In genomic region chr6:28922004-28922840, GRCh38 we compare ENCODE assay signal across 8 cellular contexts. TPM values are rescaled to one million over a fixed set of nuclear protein-coding genes. Genes with fewer than 3 reads are reported as not detected.
DNase-seq lines count a peak whose midpoint lies in the region; ATAC-seq and TF ChIP-seq lines count a peak whose summit lies in the region.

No MANE protein-coding gene starts in this region.

- CTCF ChIA-PET in activated CD4-positive, alpha-beta T cell treated with anti-CD3 and anti-CD28 coated beads for 36 hours (lab: Charles Lee), result interaction anchor here (0.6 to 3.1 kb wide), 8 partner anchors 14 to 1050 kb away, joined by 3 to 28 read pairs (median 4); no protein-coding TSS in a partner anchor

- TF ChIP-seq CTCF in endodermal cell (conservative IDR thresholded peaks at IDR 0.05), result no peak
- TF ChIP-seq CTCF in nephron (IDR thresholded peaks at IDR 0.05; ENCODE audit: unreplicated experiment in 3 of 3), result no peak

- POLR2A ChIA-PET in activated CD4-positive, alpha-beta T cell treated with anti-CD3 and anti-CD28 coated beads for 36 hours (lab: Charles Lee), result interaction anchor here (0.6 to 2.3 kb wide), 5 partner anchors 10 to 94 kb away, joined by 3 to 10 read pairs (median 3); no protein-coding TSS in a partner anchor

- H3K36me3 ChIP-seq in endodermal cell (ENCODE audit: control insufficient read depth, insufficient read depth, low read length), result peaks cover 45% of the 10 kb centered on the region

- peak overlapping the region; percentile 88 for H3K27ac Mint-ChIP-seq in activated CD4-positive, alpha-beta T cell treated with anti-CD3 and anti-CD28 coated beads for 36 hours
- H3K27ac Mint-ChIP-seq in endodermal cell (peak overlapping the region; percentile 92), nephron (peak overlapping the region; percentile 93 to 98 (median 95))

- H3K9ac ChIP-seq in endodermal cell (ENCODE audit: extremely low read depth, low read length, poor library complexity, severe bottlenecking), result peak overlapping the region; percentile 85

- 60 to 69% methylated on average over 7 to 10 of the region's 10 CpGs for WGBS in endodermal cell (ENCODE audit: insufficient coverage in 1 of 2, insufficient read length in 1 of 2), 2 experiments

- no peaks in the 10 kb centered on the region for H3K4me1 ChIP-seq in endodermal cell (ENCODE audit: control insufficient read depth, insufficient read depth, low read length)

- DNase-seq in activated CD4-positive, alpha-beta T cell treated with anti-CD3 and anti-CD28 coated beads for 36 hours, result peak; percentile 52
- no peak for DNase-seq in activated CD4-positive, alpha-beta T cell treated with anti-CD3 and anti-CD28 coated beads for 1 hour
- DNase-seq in endodermal cell (no peak), NCI-H524 treated with DMSO at 0.1 percent for 48 hours (lab: John Stamatoyannopoulos, UW) (no peak), COLO829 (ENCODE audit: low spot score) (no peak)

- H3K9me3 ChIP-seq in endodermal cell (ENCODE audit: control insufficient read depth, low read length), result no peaks in the 10 kb centered on the region

- intact Hi-C loops in activated CD4-positive, alpha-beta T cell treated with anti-CD3 and anti-CD28 coated beads for 36 hours (cut with DNase I, micrococcal nuclease), result loop anchor here (1.0 to 2.0 kb wide), 3 partner anchors 55 to 95 kb away; no protein-coding TSS in a partner anchor

- peak; percentile 57 for ATAC-seq in activated CD4-positive, alpha-beta T cell treated with anti-CD3 and anti-CD28 coated beads for 36 hours
- peak; percentile 5 for ATAC-seq in SK-N-SH treated with all-trans-retinoic acid at 6 μM for 48 hours
- ATAC-seq in HG03457 (IDR thresholded peaks at IDR 0.05; ENCODE audit: unreplicated experiment), result no peak

- H3K27ac ChIP-seq in endodermal cell (ENCODE audit: low read depth, low read length), result no peak overlapping the region

- no peaks in the 10 kb centered on the region for H3K27me3 Mint-ChIP-seq in activated CD4-positive, alpha-beta T cell treated with anti-CD3 and anti-CD28 coated beads for 36 hours
- H3K27me3 Mint-ChIP-seq in endodermal cell (ENCODE audit: insufficient read depth), result no peaks in the 10 kb centered on the region
- no peaks in the 10 kb centered on the region for H3K27me3 Mint-ChIP-seq in nephron (ENCODE audit: low read depth)

- H3K27me3 ChIP-seq in endodermal cell (ENCODE audit: control insufficient read depth, insufficient read depth, low read length, poor library complexity, severe bottlenecking), result no peaks in the 10 kb centered on the region

- H3K4me3 ChIP-seq in endodermal cell (ENCODE audit: low read length), result peak overlapping the region; percentile 98

- H3K36me3 Mint-ChIP-seq in activated CD4-positive, alpha-beta T cell treated with anti-CD3 and anti-CD28 coated beads for 36 hours (ENCODE audit: low read depth), result peaks cover 49% of the 10 kb centered on the region
- peaks cover 49% of the 10 kb centered on the region for H3K36me3 Mint-ChIP-seq in endodermal cell (ENCODE audit: low read depth)
- H3K36me3 Mint-ChIP-seq in nephron (ENCODE audit: low read depth), result peaks cover 48% of the 10 kb centered on the region

- peaks cover 41% of the 10 kb centered on the region for H3K4me1 Mint-ChIP-seq in activated CD4-positive, alpha-beta T cell treated with anti-CD3 and anti-CD28 coated beads for 36 hours
- H3K4me1 Mint-ChIP-seq in endodermal cell (peaks cover 16% of the 10 kb centered on the region), nephron (peaks cover 24% of the 10 kb centered on the region)

- H3K4me3 Mint-ChIP-seq in activated CD4-positive, alpha-beta T cell treated with anti-CD3 and anti-CD28 coated beads for 36 hours, result peak overlapping the region; percentile 96
- peak overlapping the region; percentile 96 for H3K4me3 Mint-ChIP-seq in endodermal cell
- peak overlapping the region; percentile 89 to 96 (median 90) for H3K4me3 Mint-ChIP-seq in nephron

- no peaks in the 10 kb centered on the region for H3K9me3 Mint-ChIP-seq in activated CD4-positive, alpha-beta T cell treated with anti-CD3 and anti-CD28 coated beads for 36 hours (ENCODE audit: low read depth)
- H3K9me3 Mint-ChIP-seq in endodermal cell (no peaks in the 10 kb centered on the region), nephron (no peaks in the 10 kb centered on the region)

TF ChIP-seq in SK-N-SH treated with all-trans-retinoic acid at 6 μM for 48 hours, 23 proteins besides CTCF, POLR2A, EP300 and RAD21:
- no peak for TF ChIP-seq ZNF8 (CRISPR knock-in tag; IDR thresholded peaks at IDR 0.05)
- TF ChIP-seq TCF4 (CRISPR knock-in tag; IDR thresholded peaks at IDR 0.05; ENCODE audit: borderline replicate concordance), result no peak
- no peak for TF ChIP-seq ZC3H10 (CRISPR knock-in tag; IDR thresholded peaks at IDR 0.05)
- TF ChIP-seq ESRRG (CRISPR knock-in tag; IDR thresholded peaks at IDR 0.05), result no peak
- no peak for TF ChIP-seq BACH2 (CRISPR knock-in tag; IDR thresholded peaks at IDR 0.05; ENCODE audit: borderline replicate concordance)
- TF ChIP-seq TOX (CRISPR knock-in tag; IDR thresholded peaks at IDR 0.05; ENCODE audit: borderline replicate concordance), result no peak
- TF ChIP-seq GLIS3 (CRISPR knock-in tag; IDR thresholded peaks at IDR 0.05), result no peak
- no peak for TF ChIP-seq ZNF565 (CRISPR knock-in tag; conservative IDR thresholded peaks at IDR 0.05; ENCODE audit: low read depth)
- no peak for TF ChIP-seq CSRNP3 (CRISPR knock-in tag; IDR thresholded peaks at IDR 0.05)
- no peak for TF ChIP-seq SNAI2 (CRISPR knock-in tag; IDR thresholded peaks at IDR 0.05)
- no peak for TF ChIP-seq ISL1 (CRISPR knock-in tag; IDR thresholded peaks at IDR 0.05)
- TF ChIP-seq, protein P1, sequence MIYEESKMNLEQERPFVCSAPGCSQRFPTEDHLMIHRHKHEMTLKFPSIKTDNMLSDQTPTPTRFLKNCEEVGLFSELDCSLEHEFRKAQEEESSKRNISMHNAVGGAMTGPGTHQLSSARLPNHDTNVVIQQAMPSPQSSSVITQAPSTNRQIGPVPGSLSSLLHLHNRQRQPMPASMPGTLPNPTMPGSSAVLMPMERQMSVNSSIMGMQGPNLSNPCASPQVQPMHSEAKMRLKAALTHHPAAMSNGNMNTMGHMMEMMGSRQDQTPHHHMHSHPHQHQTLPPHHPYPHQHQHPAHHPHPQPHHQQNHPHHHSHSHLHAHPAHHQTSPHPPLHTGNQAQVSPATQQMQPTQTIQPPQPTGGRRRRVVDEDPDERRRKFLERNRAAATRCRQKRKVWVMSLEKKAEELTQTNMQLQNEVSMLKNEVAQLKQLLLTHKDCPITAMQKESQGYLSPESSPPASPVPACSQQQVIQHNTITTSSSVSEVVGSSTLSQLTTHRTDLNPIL (CRISPR knock-in tag; IDR thresholded peaks at IDR 0.05; ENCODE audit: low read depth), result no peak
- no peak for TF ChIP-seq RARB (CRISPR knock-in tag; IDR thresholded peaks at IDR 0.05)
- TF ChIP-seq, protein P2, sequence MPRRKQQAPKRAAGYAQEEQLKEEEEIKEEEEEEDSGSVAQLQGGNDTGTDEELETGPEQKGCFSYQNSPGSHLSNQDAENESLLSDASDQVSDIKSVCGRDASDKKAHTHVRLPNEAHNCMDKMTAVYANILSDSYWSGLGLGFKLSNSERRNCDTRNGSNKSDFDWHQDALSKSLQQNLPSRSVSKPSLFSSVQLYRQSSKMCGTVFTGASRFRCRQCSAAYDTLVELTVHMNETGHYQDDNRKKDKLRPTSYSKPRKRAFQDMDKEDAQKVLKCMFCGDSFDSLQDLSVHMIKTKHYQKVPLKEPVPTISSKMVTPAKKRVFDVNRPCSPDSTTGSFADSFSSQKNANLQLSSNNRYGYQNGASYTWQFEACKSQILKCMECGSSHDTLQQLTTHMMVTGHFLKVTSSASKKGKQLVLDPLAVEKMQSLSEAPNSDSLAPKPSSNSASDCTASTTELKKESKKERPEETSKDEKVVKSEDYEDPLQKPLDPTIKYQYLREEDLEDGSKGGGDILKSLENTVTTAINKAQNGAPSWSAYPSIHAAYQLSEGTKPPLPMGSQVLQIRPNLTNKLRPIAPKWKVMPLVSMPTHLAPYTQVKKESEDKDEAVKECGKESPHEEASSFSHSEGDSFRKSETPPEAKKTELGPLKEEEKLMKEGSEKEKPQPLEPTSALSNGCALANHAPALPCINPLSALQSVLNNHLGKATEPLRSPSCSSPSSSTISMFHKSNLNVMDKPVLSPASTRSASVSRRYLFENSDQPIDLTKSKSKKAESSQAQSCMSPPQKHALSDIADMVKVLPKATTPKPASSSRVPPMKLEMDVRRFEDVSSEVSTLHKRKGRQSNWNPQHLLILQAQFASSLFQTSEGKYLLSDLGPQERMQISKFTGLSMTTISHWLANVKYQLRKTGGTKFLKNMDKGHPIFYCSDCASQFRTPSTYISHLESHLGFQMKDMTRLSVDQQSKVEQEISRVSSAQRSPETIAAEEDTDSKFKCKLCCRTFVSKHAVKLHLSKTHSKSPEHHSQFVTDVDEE (CRISPR knock-in tag; IDR thresholded peaks at IDR 0.05), result no peak
- no peak for TF ChIP-seq ZNF70 (CRISPR knock-in tag; IDR thresholded peaks at IDR 0.05)

RNA-seq across cellular contexts. Expression of gene TRIM27, which starts 1.6 kb away (rescaled TPM):
- total RNA-seq in activated CD4-positive, alpha-beta T cell treated with anti-CD3 and anti-CD28 coated beads for 36 hours, result 10 to 100 TPM; 48.5 to 54.6 TPM
- total RNA-seq in endodermal cell, result 10 to 100 TPM; 81.8 to 82.7 TPM
- 53.4 TPM for polyA plus RNA-seq in endodermal cell (2013, experiment 1 of 2)
- polyA plus RNA-seq in endodermal cell (2013, experiment 2 of 2), result 50.1 TPM
